Comparison of ENCODE assay signal across 19 cellular contexts in the genomic region with DNA sequence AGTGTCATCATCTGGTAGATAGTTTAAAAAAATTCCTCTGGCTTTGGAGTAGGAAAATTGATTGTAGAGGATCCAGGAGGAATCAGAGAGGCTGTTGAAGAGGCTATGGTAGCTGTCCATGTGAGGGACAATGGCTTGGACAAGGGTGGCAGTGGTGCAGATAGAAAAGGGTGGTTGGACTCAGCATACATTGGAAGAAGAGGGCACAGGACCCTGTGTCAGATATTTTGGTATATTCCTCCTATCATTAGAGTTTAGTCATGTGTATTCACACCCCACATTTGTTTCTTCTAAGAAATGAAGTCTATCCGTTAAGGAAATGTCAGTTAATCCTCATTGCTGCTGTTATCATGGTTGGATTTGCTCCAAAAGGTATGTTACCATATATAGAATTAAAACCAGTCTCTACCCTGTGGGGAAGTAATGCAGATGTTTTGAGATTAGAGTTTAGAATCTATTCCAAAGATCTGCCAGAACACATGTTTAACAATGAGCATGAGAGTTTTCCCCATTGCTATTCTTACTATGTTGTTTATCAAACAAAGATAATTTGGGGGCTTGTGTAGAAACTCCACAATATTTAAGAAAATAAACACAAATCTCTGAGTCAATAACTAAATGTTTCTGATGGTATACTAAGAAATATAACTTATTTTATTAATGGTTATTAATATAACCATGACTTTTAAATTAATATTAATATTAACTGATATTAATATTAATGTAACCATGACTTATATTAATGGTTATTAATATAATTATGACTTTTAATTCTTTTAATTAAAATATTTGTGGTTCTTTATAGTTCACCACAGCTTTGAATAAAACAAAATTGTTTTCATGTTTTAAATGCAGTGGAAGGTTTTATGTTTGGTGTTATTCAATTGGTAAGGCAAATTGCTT.
DNase-seq lines count a peak whose midpoint lies in the region; ATAC-seq, FAIRE-seq and TF ChIP-seq lines count a peak whose summit lies in the region.
"Had no signal": no experiment of that assay in that cellular context is flagged by ENCODE, and none has a peak within 500 bp of the region (broad histone marks: within the 10 kb centered on the region; RNA-seq: fewer than 3 reads in every experiment).

No MANE protein-coding gene starts in this region.

- H3K36me3 Mint-ChIP-seq in mesothelial cell of epicardium = peaks cover 12% of the 10 kb centered on the region

- H3K4me1 ChIP-seq in K562 (replicated peaks in 1 of 2; ENCODE audit: control insufficient read depth in 2 of 2, insufficient read depth in 2 of 2, low read length in 2 of 2) = peaks cover 20 to 69% of the 10 kb centered on the region in 2 experiments

- CTCF ChIA-PET in K562 (lab: Yijun Ruan, JAX; ENCODE audit: low intra/inter-chr PET ratio) = interaction anchor here (0.6 kb wide), 1 partner anchor 297 kb away, joined by 3 read pairs; no protein-coding TSS in a partner anchor

- in situ Hi-C loops in K562 (cut with MboI) = loop anchor here (5.0 kb wide), 1 partner anchor 344 kb away; no protein-coding TSS in a partner anchor

- peak overlapping the region; percentile 30; the same call in 1 of the 2 replicates for H3K4me2 ChIP-seq in K562 (ENCODE audit: insufficient read depth, low read length)

- ATAC-seq in K562 = peak; percentile 38
- ATAC-seq in HG02973 (IDR thresholded peaks at IDR 0.05; ENCODE audit: unreplicated experiment) = no peak
- ATAC-seq: CD8-positive, alpha-beta T cell had no signal

- no TSS peak for BruUV-seq in K562 (replicated peaks; lab: Mats Ljungman, UMichigan)

- FAIRE-seq in G401.6 (lab: Jason Lieb, UNC) (peak; percentile 66), RCC 7860 (lab: Jason Lieb, UNC) (peak; percentile 29), K562 (lab: Jason Lieb, UNC) (no peak), H54 (lab: Jason Lieb, UNC) (no peak)
- FAIRE-seq: GM12892, GM19239 had no signal

- no peaks in the 10 kb centered on the region for H4K20me1 ChIP-seq in K562 (replicated peaks; ENCODE audit: control insufficient read depth, insufficient read depth, low read length)

- POLR2A ChIA-PET in K562 (lab: Yijun Ruan, JAX) = interaction anchor here (0.8 to 1.4 kb wide), 5 partner anchors 10 to 233 kb away, joined by 3 to 6 read pairs (median 4); partner anchors contain the start of gene SOCS2

- peaks cover 12% of the 10 kb centered on the region for H3K9me3 ChIP-seq in K562 (replicated peaks; ENCODE audit: control insufficient read depth, insufficient read depth, low read depth, low read length)
- H3K9me3 ChIP-seq: BE2C had no signal

- peaks cover 23% of the 10 kb centered on the region; the same call in 2 of the 3 replicates for H3K79me2 ChIP-seq in K562 (ENCODE audit: control insufficient read depth, insufficient read depth, low read length)

- H3K4me3 ChIP-seq in K562 = no peak overlapping the region

- peak overlapping the region; percentile 0 for H3K27ac Mint-ChIP-seq in mesothelial cell of epicardium
- H3K27ac Mint-ChIP-seq: CD8-positive, alpha-beta T cell; H9 had no signal

- no peaks in the 10 kb centered on the region for H3K9me1 ChIP-seq in K562 (ENCODE audit: control insufficient read depth, insufficient read depth, low read length)

- H3K9me3 Mint-ChIP-seq in mesothelial cell of epicardium = peaks cover 12% of the 10 kb centered on the region

- no peaks in the 10 kb centered on the region for H3K36me3 ChIP-seq in K562 (ENCODE audit: control insufficient read depth, insufficient read depth, low read length)
- H3K36me3 ChIP-seq: BE2C had no signal

- no peaks in the 10 kb centered on the region for H3K27me3 ChIP-seq in K562 (ENCODE audit: control insufficient read depth in 2 of 2, insufficient read depth in 2 of 2, low read length in 2 of 2)
- H3K27me3 ChIP-seq: BE2C had no signal

- no peak for TF ChIP-seq RAD21 in K562 (CRISPR knock-in tag; conservative IDR thresholded peaks at IDR 0.05 in 1 of 2, IDR thresholded peaks at IDR 0.05 in 1 of 2)

- 0% methylated on average over 1 of the region's 1 CpG for WGBS in K562 (ENCODE audit: insufficient coverage, low coverage, missing lambda C conversion rate)

- peak overlapping the region; percentile 28; the same call in 1 of the 2 replicates for H2AFZ ChIP-seq in K562 (ENCODE audit: low read depth, low read length)

- peaks cover 28% of the 10 kb centered on the region for H3K4me1 Mint-ChIP-seq in mesothelial cell of epicardium

- H3K9ac ChIP-seq in K562 (ENCODE audit: insufficient read depth in 1 of 2, low read depth in 2 of 2, low read length in 2 of 2) = peak overlapping the region; percentile 41 to 55; a peak in 3 of 4 replicates

- peak; percentile 98 for TF ChIP-seq EP300 in K562 (IDR thresholded peaks at IDR 0.05; ENCODE audit: low read length)

- intact Hi-C loops in K562 (cut with micrococcal nuclease) (loop anchor here (2.0 to 5.0 kb wide), 3 partner anchors 15 to 81 kb away; partner anchors contain the start of gene CRADD), posterior vena cava (cut with DNase I) (no loop called here)

- TF ChIP-seq POLR2A in K562 (conservative IDR thresholded peaks at IDR 0.05) (no peak), H54 (IDR thresholded peaks at IDR 0.05; ENCODE audit: low read depth, low read length) (no peak)

- DNase-seq in RCC 7860 (ENCODE audit: low spot score) = no peak
- DNase-seq in K562 (ENCODE audit: extremely low read depth in 1 of 4, low spot score in 3 of 4) = peak; percentile 38 to 75 (median 40)
- DNase-seq in mesothelial cell of epicardium (ENCODE audit: low spot score in 2 of 2, unreplicated experiment in 2 of 2) = no peak
- DNase-seq in posterior vena cava (ENCODE audit: low spot score) = no peak
- no peak for DNase-seq in retina
- DNase-seq in H54 (ENCODE audit: insufficient read length, low spot score) = no peak
- DNase-seq: BE2C; CD8-positive, alpha-beta T cell; H9; NCI-H1417; NCI-H1930; NCI-H2171; NCI-H446; NK-92 treated with Interleukin-12 subunit alpha and Interleukin-12 subunit beta, amount 100 ng/mL, for 24 hours; RPMI8226 had no signal

- TF ChIP-seq CTCF in K562 (IDR thresholded peaks at IDR 0.05 in 2 of 3, conservative IDR thresholded peaks at IDR 0.05 in 1 of 3; ENCODE audit: insufficient read depth in 2 of 3, low read depth in 1 of 3, low read length in 3 of 3) = no peak
- no peak for TF ChIP-seq CTCF in mesothelial cell of epicardium (IDR thresholded peaks at IDR 0.05; ENCODE audit: unreplicated experiment)

- H3K4me3 Mint-ChIP-seq in mesothelial cell of epicardium = no peak overlapping the region
- H3K4me3 Mint-ChIP-seq: CD8-positive, alpha-beta T cell; H9 had no signal

- H3K27ac ChIP-seq in K562 (ENCODE audit: extremely low read depth, low read depth, low read length) = peak overlapping the region; percentile 84

- H3K27me3 Mint-ChIP-seq in mesothelial cell of epicardium (ENCODE audit: low read depth) = no peaks in the 10 kb centered on the region

TF ChIP-seq in K562, 482 proteins besides CTCF, POLR2A, EP300 and RAD21 (continues in another document):
- TF ChIP-seq SMAD4 (CRISPR knock-in tag; conservative IDR thresholded peaks at IDR 0.05) (peak; percentile 70), NFRKB (IDR thresholded peaks at IDR 0.05; ENCODE audit: low read depth) (peak; percentile 81), ZKSCAN8 (CRISPR knock-in tag; IDR thresholded peaks at IDR 0.05) (0 out of 2 replicates have a peak, but pooled peaks have one; percentile 20), RNF2 (IDR thresholded peaks at IDR 0.05) (peak; percentile 64; the same call in 1 of the 2 replicates), ATF7 (IDR thresholded peaks at IDR 0.05) (peak; percentile 91), ZNF583 (CRISPR knock-in tag; IDR thresholded peaks at IDR 0.05) (peak; percentile 75; the same call in 1 of the 2 replicates), ELF2 (CRISPR knock-in tag; IDR thresholded peaks at IDR 0.05) (no peak)
- TF ChIP-seq, protein P1, sequence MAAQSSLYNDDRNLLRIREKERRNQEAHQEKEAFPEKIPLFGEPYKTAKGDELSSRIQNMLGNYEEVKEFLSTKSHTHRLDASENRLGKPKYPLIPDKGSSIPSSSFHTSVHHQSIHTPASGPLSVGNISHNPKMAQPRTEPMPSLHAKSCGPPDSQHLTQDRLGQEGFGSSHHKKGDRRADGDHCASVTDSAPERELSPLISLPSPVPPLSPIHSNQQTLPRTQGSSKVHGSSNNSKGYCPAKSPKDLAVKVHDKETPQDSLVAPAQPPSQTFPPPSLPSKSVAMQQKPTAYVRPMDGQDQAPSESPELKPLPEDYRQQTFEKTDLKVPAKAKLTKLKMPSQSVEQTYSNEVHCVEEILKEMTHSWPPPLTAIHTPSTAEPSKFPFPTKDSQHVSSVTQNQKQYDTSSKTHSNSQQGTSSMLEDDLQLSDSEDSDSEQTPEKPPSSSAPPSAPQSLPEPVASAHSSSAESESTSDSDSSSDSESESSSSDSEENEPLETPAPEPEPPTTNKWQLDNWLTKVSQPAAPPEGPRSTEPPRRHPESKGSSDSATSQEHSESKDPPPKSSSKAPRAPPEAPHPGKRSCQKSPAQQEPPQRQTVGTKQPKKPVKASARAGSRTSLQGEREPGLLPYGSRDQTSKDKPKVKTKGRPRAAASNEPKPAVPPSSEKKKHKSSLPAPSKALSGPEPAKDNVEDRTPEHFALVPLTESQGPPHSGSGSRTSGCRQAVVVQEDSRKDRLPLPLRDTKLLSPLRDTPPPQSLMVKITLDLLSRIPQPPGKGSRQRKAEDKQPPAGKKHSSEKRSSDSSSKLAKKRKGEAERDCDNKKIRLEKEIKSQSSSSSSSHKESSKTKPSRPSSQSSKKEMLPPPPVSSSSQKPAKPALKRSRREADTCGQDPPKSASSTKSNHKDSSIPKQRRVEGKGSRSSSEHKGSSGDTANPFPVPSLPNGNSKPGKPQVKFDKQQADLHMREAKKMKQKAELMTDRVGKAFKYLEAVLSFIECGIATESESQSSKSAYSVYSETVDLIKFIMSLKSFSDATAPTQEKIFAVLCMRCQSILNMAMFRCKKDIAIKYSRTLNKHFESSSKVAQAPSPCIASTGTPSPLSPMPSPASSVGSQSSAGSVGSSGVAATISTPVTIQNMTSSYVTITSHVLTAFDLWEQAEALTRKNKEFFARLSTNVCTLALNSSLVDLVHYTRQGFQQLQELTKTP (IDR thresholded peaks at IDR 0.05; ENCODE audit: low read depth in 1 of 2, partially characterized antibody in 2 of 2) = peak; percentile 43 to 52
- TF ChIP-seq, protein P2, sequence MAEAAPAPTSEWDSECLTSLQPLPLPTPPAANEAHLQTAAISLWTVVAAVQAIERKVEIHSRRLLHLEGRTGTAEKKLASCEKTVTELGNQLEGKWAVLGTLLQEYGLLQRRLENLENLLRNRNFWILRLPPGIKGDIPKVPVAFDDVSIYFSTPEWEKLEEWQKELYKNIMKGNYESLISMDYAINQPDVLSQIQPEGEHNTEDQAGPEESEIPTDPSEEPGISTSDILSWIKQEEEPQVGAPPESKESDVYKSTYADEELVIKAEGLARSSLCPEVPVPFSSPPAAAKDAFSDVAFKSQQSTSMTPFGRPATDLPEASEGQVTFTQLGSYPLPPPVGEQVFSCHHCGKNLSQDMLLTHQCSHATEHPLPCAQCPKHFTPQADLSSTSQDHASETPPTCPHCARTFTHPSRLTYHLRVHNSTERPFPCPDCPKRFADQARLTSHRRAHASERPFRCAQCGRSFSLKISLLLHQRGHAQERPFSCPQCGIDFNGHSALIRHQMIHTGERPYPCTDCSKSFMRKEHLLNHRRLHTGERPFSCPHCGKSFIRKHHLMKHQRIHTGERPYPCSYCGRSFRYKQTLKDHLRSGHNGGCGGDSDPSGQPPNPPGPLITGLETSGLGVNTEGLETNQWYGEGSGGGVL (CRISPR knock-in tag; IDR thresholded peaks at IDR 0.05) = no peak

Comparison
In these comparisons a context has a peak if more than half of its experiments do, and no peak if none do; other contexts are left out.
1. DNase-seq: peak in K562 (4 of 4); none in RCC 7860 (single experiment), mesothelial cell of epicardium (0 of 2), posterior vena cava (single experiment), retina (single experiment) and H54 (single experiment).